1 cellular context compared by ENCODE assay signal in genomic region chrX:19721726-19722370, GRCh38.
TF ChIP-seq lines count a peak whose summit lies in the region.

No MANE protein-coding gene starts in this region.

TF ChIP-seq in GM12878, 131 proteins besides CTCF, POLR2A, EP300 and RAD21 (continued from another document):
- TF ChIP-seq, protein P1, sequence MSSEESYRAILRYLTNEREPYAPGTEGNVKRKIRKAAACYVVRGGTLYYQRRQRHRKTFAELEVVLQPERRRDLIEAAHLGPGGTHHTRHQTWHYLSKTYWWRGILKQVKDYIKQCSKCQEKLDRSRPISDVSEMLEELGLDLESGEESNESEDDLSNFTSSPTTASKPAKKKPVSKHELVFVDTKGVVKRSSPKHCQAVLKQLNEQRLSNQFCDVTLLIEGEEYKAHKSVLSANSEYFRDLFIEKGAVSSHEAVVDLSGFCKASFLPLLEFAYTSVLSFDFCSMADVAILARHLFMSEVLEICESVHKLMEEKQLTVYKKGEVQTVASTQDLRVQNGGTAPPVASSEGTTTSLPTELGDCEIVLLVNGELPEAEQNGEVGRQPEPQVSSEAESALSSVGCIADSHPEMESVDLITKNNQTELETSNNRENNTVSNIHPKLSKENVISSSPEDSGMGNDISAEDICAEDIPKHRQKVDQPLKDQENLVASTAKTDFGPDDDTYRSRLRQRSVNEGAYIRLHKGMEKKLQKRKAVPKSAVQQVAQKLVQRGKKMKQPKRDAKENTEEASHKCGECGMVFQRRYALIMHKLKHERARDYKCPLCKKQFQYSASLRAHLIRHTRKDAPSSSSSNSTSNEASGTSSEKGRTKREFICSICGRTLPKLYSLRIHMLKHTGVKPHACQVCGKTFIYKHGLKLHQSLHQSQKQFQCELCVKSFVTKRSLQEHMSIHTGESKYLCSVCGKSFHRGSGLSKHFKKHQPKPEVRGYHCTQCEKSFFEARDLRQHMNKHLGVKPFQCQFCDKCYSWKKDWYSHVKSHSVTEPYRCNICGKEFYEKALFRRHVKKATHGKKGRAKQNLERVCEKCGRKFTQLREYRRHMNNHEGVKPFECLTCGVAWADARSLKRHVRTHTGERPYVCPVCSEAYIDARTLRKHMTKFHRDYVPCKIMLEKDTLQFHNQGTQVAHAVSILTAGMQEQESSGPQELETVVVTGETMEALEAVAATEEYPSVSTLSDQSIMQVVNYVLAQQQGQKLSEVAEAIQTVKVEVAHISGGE (CRISPR knock-in tag; IDR thresholded peaks at IDR 0.05): no peak
- TF ChIP-seq RELA (IDR thresholded peaks at IDR 0.05; ENCODE audit: borderline replicate concordance, partially characterized antibody) (no peak), TCF7 (IDR thresholded peaks at IDR 0.05; ENCODE audit: borderline replicate concordance) (no peak)
- TF ChIP-seq, protein P2, sequence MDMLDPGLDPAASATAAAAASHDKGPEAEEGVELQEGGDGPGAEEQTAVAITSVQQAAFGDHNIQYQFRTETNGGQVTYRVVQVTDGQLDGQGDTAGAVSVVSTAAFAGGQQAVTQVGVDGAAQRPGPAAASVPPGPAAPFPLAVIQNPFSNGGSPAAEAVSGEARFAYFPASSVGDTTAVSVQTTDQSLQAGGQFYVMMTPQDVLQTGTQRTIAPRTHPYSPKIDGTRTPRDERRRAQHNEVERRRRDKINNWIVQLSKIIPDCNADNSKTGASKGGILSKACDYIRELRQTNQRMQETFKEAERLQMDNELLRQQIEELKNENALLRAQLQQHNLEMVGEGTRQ (IDR thresholded peaks at IDR 0.05; ENCODE audit: borderline replicate concordance, low read depth, low read length): no peak
